ENCODE assay signal across 16 cellular contexts in the genomic region with DNA sequence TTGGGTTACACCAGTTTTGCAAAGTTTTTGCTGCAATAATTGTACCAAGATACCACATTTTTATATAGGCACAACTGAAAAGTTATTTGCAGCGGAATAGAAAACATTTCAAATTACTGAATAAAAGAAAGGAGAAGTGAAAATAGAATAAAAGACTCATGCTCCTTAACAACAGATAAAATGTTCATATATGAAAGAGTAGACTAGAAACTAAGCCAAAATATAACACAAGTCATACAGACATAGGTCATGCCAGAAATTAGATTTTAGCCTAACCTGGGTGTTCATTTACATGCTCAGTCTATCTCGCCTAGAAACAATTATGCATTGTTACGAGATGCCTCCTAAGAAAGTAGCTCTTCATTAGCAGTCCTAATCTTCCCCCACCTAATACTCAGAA. TPM values are rescaled to one million over a fixed set of nuclear protein-coding genes. Genes with fewer than 3 reads are reported as not detected.
DNase-seq lines count a peak whose midpoint lies in the region; ATAC-seq and TF ChIP-seq lines count a peak whose summit lies in the region.
"Had no signal": no experiment of that assay in that cellular context is flagged by ENCODE, and none has a peak within 500 bp of the region (broad histone marks: within the 10 kb centered on the region; RNA-seq: fewer than 3 reads in every experiment).

No MANE protein-coding gene starts in this region.

- H3K9me2 ChIP-seq in Karpas-422 (replicated peaks; ENCODE audit: insufficient read depth, low read length): no peaks in the 10 kb centered on the region
- no peaks in the 10 kb centered on the region for H3K9me2 ChIP-seq in hepatocyte (replicated peaks; ENCODE audit: insufficient read depth)

- H3K4me1 ChIP-seq in BLaER1 treated with 17β-estradiol and CSF1 and Interleukin-3, amounts not matched to agents 10 nM and 100 nM: peaks cover 0 to 50% (median 23%) of the 10 kb centered on the region in 10 experiments; a peak in 15 of 20 replicates
- peaks cover 9% of the 10 kb centered on the region for H3K4me1 ChIP-seq in Karpas-422 (ENCODE audit: low read length)
- H3K4me1 ChIP-seq in hepatocyte (ENCODE audit: insufficient read depth): no peaks in the 10 kb centered on the region
- H3K4me1 ChIP-seq: BE2C had no signal

- WGBS in hepatocyte (ENCODE audit: low lambda C conversion rate, missing lambda C conversion rate): 99% methylated on average over 3 of the region's 3 CpGs

- H3K27ac Mint-ChIP-seq in naive B cell: peak overlapping the region in 2 of 6 donors; percentile 60 to 76
- H3K27ac Mint-ChIP-seq: T-helper 1 cell treated with Interleukin-12 subunit alpha and Interleukin-12 subunit beta and Interleukin-4 antibody, amounts not matched to agents 30 μg/mL and 1 μg/mL, for 36 hours had no signal

- no peak overlapping the region for H3K4me3 ChIP-seq in BLaER1 treated with 17β-estradiol and CSF1 and Interleukin-3, amounts not matched to agents 10 nM and 100 nM
- no peak overlapping the region for H3K4me3 ChIP-seq in Karpas-422 (ENCODE audit: low read length)
- H3K4me3 ChIP-seq in SK-N-MC: no peak overlapping the region
- no peak overlapping the region for H3K4me3 ChIP-seq in hepatocyte

- no peaks in the 10 kb centered on the region for H3K36me3 Mint-ChIP-seq in naive B cell

- peak overlapping the region in 2 of 11 experiments; percentile 37 to 76; a peak in 2 of 22 replicates for H3K9ac ChIP-seq in BLaER1 treated with 17β-estradiol and CSF1 and Interleukin-3, amounts not matched to agents 10 nM and 100 nM
- H3K9ac ChIP-seq in Karpas-422 (ENCODE audit: low read length) (no peak overlapping the region), SK-N-MC (ENCODE audit: insufficient read length) (no peak overlapping the region)

- H3K9me3 Mint-ChIP-seq in naive B cell: no peaks in the 10 kb centered on the region
- H3K9me3 Mint-ChIP-seq: T-helper 1 cell treated with Interleukin-12 subunit alpha and Interleukin-12 subunit beta and Interleukin-4 antibody, amounts not matched to agents 30 μg/mL and 1 μg/mL, for 36 hours had no signal

- ATAC-seq in naive B cell (ENCODE audit: low read depth in 2 of 2): peak; percentile 53 to 60

- DNase-seq in Karpas-422 (no peak), SK-N-MC (ENCODE audit: low read depth, low spot score) (no peak), naive B cell (peak; percentile 0), pons (ENCODE audit: low spot score) (no peak), hepatocyte (ENCODE audit: low spot score) (no peak), hepatic stellate cell (ENCODE audit: low spot score) (no peak)
- DNase-seq: BE2C; H7; KG1; NCI-H187 treated with DMSO at 0.1 percent for 48 hours; NCI-H2171; NCI-H446 treated with DMSO at 0.1 percent for 48 hours; NK-92 treated with Interleukin-12 subunit alpha and Interleukin-12 subunit beta, amount 100 ng/mL, for 24 hours; Right ventricle myocardium superior had no signal

- no peaks in the 10 kb centered on the region for H3K36me3 ChIP-seq in BLaER1 treated with 17β-estradiol and CSF1 and Interleukin-3, amounts not matched to agents 10 nM and 100 nM
- H3K36me3 ChIP-seq in Karpas-422 (ENCODE audit: insufficient read depth, low read length) (no peaks in the 10 kb centered on the region), SK-N-MC (ENCODE audit: insufficient read depth, low read length) (no peaks in the 10 kb centered on the region), hepatocyte (replicated peaks; ENCODE audit: insufficient read depth, low read depth) (no peaks in the 10 kb centered on the region)
- H3K36me3 ChIP-seq: BE2C had no signal

- H3K27me3 Mint-ChIP-seq in naive B cell: peaks cover 5 to 23% (median 14%) of the 10 kb centered on the region in 3 donors

- peaks cover 13 to 18% (median 17%) of the 10 kb centered on the region in 3 donors for H3K4me1 Mint-ChIP-seq in naive B cell

- H3K27me3 ChIP-seq in BLaER1 treated with 17β-estradiol and CSF1 and Interleukin-3, amounts not matched to agents 10 nM and 100 nM: no peaks in the 10 kb centered on the region
- no peaks in the 10 kb centered on the region for H3K27me3 ChIP-seq in Karpas-422 (ENCODE audit: low read length)
- no peaks in the 10 kb centered on the region for H3K27me3 ChIP-seq in hepatocyte
- H3K27me3 ChIP-seq: BE2C had no signal

- H3K79me2 ChIP-seq in Karpas-422 (ENCODE audit: low read length) (no peaks in the 10 kb centered on the region), hepatocyte (no peaks in the 10 kb centered on the region)

- H2AFZ ChIP-seq in Karpas-422 (ENCODE audit: low read length): no peak overlapping the region
- no peak overlapping the region for H2AFZ ChIP-seq in hepatocyte

- H3K4me2 ChIP-seq in BLaER1 treated with 17β-estradiol and CSF1 and Interleukin-3, amounts not matched to agents 10 nM and 100 nM: peak overlapping the region in 7 of 11 experiments; percentile 4 to 82 (median 63); a peak in 17 of 22 replicates
- peak overlapping the region; percentile 13 for H3K4me2 ChIP-seq in Karpas-422 (ENCODE audit: low read depth, low read length, poor library complexity, severe bottlenecking)
- no peak overlapping the region for H3K4me2 ChIP-seq in hepatocyte

- no peak for TF ChIP-seq CTCF in hepatocyte (IDR thresholded peaks at IDR 0.05; ENCODE audit: poor library complexity)

- H3K27ac ChIP-seq in BLaER1 treated with 17β-estradiol and CSF1 and Interleukin-3, amounts not matched to agents 10 nM and 100 nM: peak overlapping the region in 6 of 11 experiments; percentile 33 to 89 (median 66); a peak in 11 of 22 replicates
- no peak overlapping the region for H3K27ac ChIP-seq in Karpas-422 (ENCODE audit: low read length)
- H3K27ac ChIP-seq in SK-N-MC: peak overlapping the region; percentile 45
- no peak overlapping the region for H3K27ac ChIP-seq in hepatocyte

- H3K4me3 Mint-ChIP-seq in naive B cell: peak overlapping the region in 4 of 8 donors; percentile 1 to 86 (median 41)
- H3K4me3 Mint-ChIP-seq: T-helper 1 cell treated with Interleukin-12 subunit alpha and Interleukin-12 subunit beta and Interleukin-4 antibody, amounts not matched to agents 30 μg/mL and 1 μg/mL, for 36 hours had no signal

- no peaks in the 10 kb centered on the region for H4K20me1 ChIP-seq in BLaER1 treated with 17β-estradiol and CSF1 and Interleukin-3, amounts not matched to agents 10 nM and 100 nM
- H4K20me1 ChIP-seq in Karpas-422 (ENCODE audit: insufficient read depth, low read depth, low read length) (no peaks in the 10 kb centered on the region), hepatocyte (ENCODE audit: insufficient read depth, poor library complexity, severe bottlenecking) (no peaks in the 10 kb centered on the region)

- peaks cover 0 to 10% (median 0%) of the 10 kb centered on the region in 11 experiments; a peak in 3 of 22 replicates for H3K9me3 ChIP-seq in BLaER1 treated with 17β-estradiol and CSF1 and Interleukin-3, amounts not matched to agents 10 nM and 100 nM (replicated peaks in 1 of 11)
- no peaks in the 10 kb centered on the region for H3K9me3 ChIP-seq in Karpas-422 (ENCODE audit: low read length)
- no peaks in the 10 kb centered on the region for H3K9me3 ChIP-seq in SK-N-MC (ENCODE audit: low read depth, low read length)
- H3K9me3 ChIP-seq in hepatocyte (ENCODE audit: low read depth): no peaks in the 10 kb centered on the region
- H3K9me3 ChIP-seq: BE2C had no signal

RNA-seq across cellular contexts. Expression of gene MAP3K20, which starts 16.4 kb away (rescaled TPM):
- total RNA-seq in Karpas-422 (2014; rRNA removed; shearing (Covaris generic); ENCODE audit: low replicate concordance): 0.34 and 1.2 TPM in 2 replicates
- polyA plus RNA-seq in naive B cell (ENCODE audit: low read depth in 6 of 6) (10 to 100 TPM in 2 of 6 donors, 1 to 10 TPM in 4; 6.0 to 15.4 (median 9.6) TPM), hepatocyte (14.1 and 16.5 TPM in 2 replicates)
- total RNA-seq in hepatocyte: 23.3 and 24.0 TPM in 2 replicates

Comparison
In these comparisons a context has a peak if more than half of its experiments do, and no peak if none do; other contexts are left out.
1. H3K27ac ChIP-seq: peak in BLaER1 treated with 17β-estradiol and CSF1 and Interleukin-3, amounts not matched to agents 10 nM and 100 nM (6 of 11) and SK-N-MC (single experiment); none in Karpas-422 (single experiment) and hepatocyte (single experiment).
2. RNA of gene MAP3K20, which starts 16.4 kb away (total RNA-seq): 23.3 to 24.0 TPM in hepatocyte; 0.34 to 1.2 TPM in Karpas-422; every median in the first group is over 10 times any median in the second.